In the genomic region with DNA sequence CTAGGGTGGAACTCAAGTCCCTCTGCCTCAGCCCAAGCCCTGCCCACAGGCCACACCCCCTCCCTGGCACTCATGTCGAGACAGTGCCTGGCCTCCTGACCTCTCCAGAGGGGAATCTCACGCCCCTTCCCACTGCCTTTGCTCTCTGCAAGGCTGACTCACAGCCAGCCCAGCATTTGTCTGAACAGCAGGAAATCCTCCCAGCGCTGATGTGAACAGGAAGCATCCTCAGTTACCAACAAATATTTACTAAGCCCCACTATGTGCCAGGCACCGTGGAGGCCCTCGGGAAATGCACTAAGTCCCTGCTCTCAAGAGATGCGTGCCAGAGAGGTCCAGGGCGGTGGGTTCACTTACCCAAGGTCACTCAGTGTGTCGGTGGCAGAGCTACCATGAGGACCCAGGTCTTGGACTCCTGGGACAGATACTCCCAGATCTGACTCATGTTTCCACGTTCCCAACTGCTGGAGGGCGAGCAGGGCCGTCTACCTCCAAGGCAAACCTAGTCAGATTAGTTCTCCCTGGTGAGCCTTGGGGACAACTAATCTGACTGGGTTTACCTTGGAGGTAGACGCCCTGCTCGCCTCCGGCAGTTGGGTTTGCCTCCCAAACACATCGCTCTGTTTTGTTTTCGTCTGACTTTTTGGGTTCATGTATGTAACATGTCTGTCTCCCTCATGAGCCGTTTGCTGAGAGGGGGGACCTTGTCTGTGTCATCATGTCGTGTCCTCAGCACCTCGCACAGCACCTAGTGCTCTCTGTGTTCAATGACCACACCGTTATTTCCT, we compare ENCODE assay signal across 1 cellular context.
A peak's percentile ranks its signal among the peaks of the same experiment; 100 is the strongest.
TF ChIP-seq lines count a peak whose summit lies in the region.

No MANE protein-coding gene starts in this region.

TF ChIP-seq in endothelial cell of umbilical vein, 7 proteins besides CTCF, POLR2A, EP300 and RAD21 (continued from another document):
- TF ChIP-seq, protein P1, sequence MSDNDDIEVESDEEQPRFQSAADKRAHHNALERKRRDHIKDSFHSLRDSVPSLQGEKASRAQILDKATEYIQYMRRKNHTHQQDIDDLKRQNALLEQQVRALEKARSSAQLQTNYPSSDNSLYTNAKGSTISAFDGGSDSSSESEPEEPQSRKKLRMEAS (IDR thresholded peaks at IDR 0.05; ENCODE audit: insufficient read depth, insufficient read length): peak; percentile 7
- TF ChIP-seq GATA2 (IDR thresholded peaks at IDR 0.05; ENCODE audit: insufficient read depth, insufficient read length, low read depth, low read length): no peak
- no peak for TF ChIP-seq MYC (IDR thresholded peaks at IDR 0.05; ENCODE audit: low read depth, low read length)
- peak; percentile 78 for TF ChIP-seq POLR2AphosphoS5 (IDR thresholded peaks at IDR 0.05; ENCODE audit: insufficient read depth, low read depth, low read length)
- TF ChIP-seq EZH2 (IDR thresholded peaks at IDR 0.05; ENCODE audit: borderline replicate concordance, low read depth, low read length, severe bottlenecking): no peak
